Comparison of ENCODE assay signal across 19 cellular contexts in the genomic region with DNA sequence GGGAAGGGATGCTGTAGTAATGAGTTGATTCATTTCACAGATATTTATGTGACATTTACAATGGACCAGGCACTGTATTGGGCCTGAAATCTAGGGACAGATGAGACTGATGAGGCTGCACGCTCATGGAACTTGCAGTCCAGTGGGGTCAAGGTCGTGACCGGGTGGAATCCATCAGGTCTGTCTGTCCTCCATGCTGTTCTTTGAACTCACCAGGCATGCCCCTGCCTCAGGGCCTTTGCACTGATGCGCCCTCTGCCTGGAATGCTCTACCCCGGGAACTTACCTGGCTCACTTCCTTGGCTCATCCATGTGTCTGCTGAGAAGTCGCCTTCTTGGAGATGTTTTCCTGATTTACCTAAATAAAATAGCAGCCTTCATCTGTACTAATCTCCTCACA.
DNase-seq lines count a peak whose midpoint lies in the region; ATAC-seq, FAIRE-seq and TF ChIP-seq lines count a peak whose summit lies in the region.
"Had no signal": no experiment of that assay in that cellular context is flagged by ENCODE, and none has a peak within 500 bp of the region (broad histone marks: within the 10 kb centered on the region; RNA-seq: fewer than 3 reads in every experiment).

No MANE protein-coding gene starts in this region.

- H4K20me1 ChIP-seq in K562 (replicated peaks; ENCODE audit: control insufficient read depth, insufficient read depth, low read length) (no peaks in the 10 kb centered on the region), osteoblast (ENCODE audit: insufficient read depth, low read length) (no peaks in the 10 kb centered on the region)

- no peaks in the 10 kb centered on the region for H3K4me1 Mint-ChIP-seq in osteocyte (ENCODE audit: unreplicated experiment)

- in situ Hi-C loops in K562 (cut with MboI) = no loop called here

- TF ChIP-seq POLR2A in K562 (conservative IDR thresholded peaks at IDR 0.05) = no peak

- no peak for TF ChIP-seq CTCF in HEK293 (tag by site-specific recombination; IDR thresholded peaks at IDR 0.05)
- no peak for TF ChIP-seq CTCF in K562 (IDR thresholded peaks at IDR 0.05 in 2 of 3, conservative IDR thresholded peaks at IDR 0.05 in 1 of 3; ENCODE audit: insufficient read depth in 2 of 3, low read depth in 1 of 3, low read length in 3 of 3)
- no peak for TF ChIP-seq CTCF in osteocyte (IDR thresholded peaks at IDR 0.05)
- no peak for TF ChIP-seq CTCF in foreskin keratinocyte (conservative IDR thresholded peaks at IDR 0.05)
- TF ChIP-seq CTCF in osteoblast (IDR thresholded peaks at IDR 0.05; ENCODE audit: extremely low read depth, low read depth, low read length) = no peak

- no TSS peak for BruUV-seq in K562 (replicated peaks; lab: Mats Ljungman, UMichigan)

- no peaks in the 10 kb centered on the region for H3K36me3 Mint-ChIP-seq in osteocyte (ENCODE audit: unreplicated experiment)
- H3K36me3 Mint-ChIP-seq: CD4-positive, alpha-beta memory T cell had no signal

- POLR2A ChIA-PET in HEK293 (lab: Yijun Ruan, JAX) = no interaction called here
- POLR2A ChIA-PET in K562 (lab: Yijun Ruan, JAX) = no interaction called here

- H3K9me3 ChIP-seq in HEK293 (ENCODE audit: control insufficient read depth, insufficient read depth, low read depth, low read length) = no peaks in the 10 kb centered on the region
- H3K9me3 ChIP-seq in K562 (replicated peaks; ENCODE audit: control insufficient read depth, insufficient read depth, low read depth, low read length) = no peaks in the 10 kb centered on the region
- no peaks in the 10 kb centered on the region for H3K9me3 ChIP-seq in osteoblast (ENCODE audit: low read depth, low read length)
- H3K9me3 ChIP-seq: HAP-1 had no signal

- WGBS in K562 (ENCODE audit: insufficient coverage, low coverage, missing lambda C conversion rate) = 1% methylated on average over 6 of the region's 6 CpGs

- H3K27me3 ChIP-seq in K562 (ENCODE audit: control insufficient read depth in 2 of 2, insufficient read depth in 2 of 2, low read length in 2 of 2) (peaks cover 2 to 11% of the 10 kb centered on the region in 2 experiments; a peak in 3 of 5 replicates), foreskin keratinocyte (no peaks in the 10 kb centered on the region), osteoblast (ENCODE audit: insufficient read depth, low read length) (no peaks in the 10 kb centered on the region)

- H3K4me2 ChIP-seq in K562 (ENCODE audit: insufficient read depth, low read length) = no peak overlapping the region
- H3K4me2 ChIP-seq in osteoblast (ENCODE audit: insufficient read depth, low read length) = no peak overlapping the region

- H3K9me3 Mint-ChIP-seq in osteocyte (ENCODE audit: unreplicated experiment) = peaks cover 28% of the 10 kb centered on the region

- H2AFZ ChIP-seq in K562 (ENCODE audit: low read depth, low read length) = no peak overlapping the region
- no peak overlapping the region for H2AFZ ChIP-seq in osteoblast (ENCODE audit: low read length)

- no peaks in the 10 kb centered on the region for H3K4me1 ChIP-seq in HEK293 (ENCODE audit: control insufficient read depth, insufficient read depth, low read length)
- no peaks in the 10 kb centered on the region for H3K4me1 ChIP-seq in K562 (replicated peaks in 1 of 2; ENCODE audit: control insufficient read depth in 2 of 2, insufficient read depth in 2 of 2, low read length in 2 of 2)
- no peaks in the 10 kb centered on the region for H3K4me1 ChIP-seq in foreskin keratinocyte
- H3K4me1 ChIP-seq in osteoblast (ENCODE audit: insufficient read depth, low read length) = no peaks in the 10 kb centered on the region
- H3K4me1 ChIP-seq: HAP-1 had no signal

- H3K27ac ChIP-seq in HEK293 (ENCODE audit: extremely low read depth, low read depth, low read length) (no peak overlapping the region), K562 (ENCODE audit: extremely low read depth, low read depth, low read length) (no peak overlapping the region), foreskin keratinocyte (no peak overlapping the region), osteoblast (ENCODE audit: low read depth, low read length) (no peak overlapping the region)

- H3K36me3 ChIP-seq in HEK293 (ENCODE audit: control insufficient read depth in 2 of 2, insufficient read depth in 1 of 2, low read length in 2 of 2) = no peaks in the 10 kb centered on the region
- no peaks in the 10 kb centered on the region for H3K36me3 ChIP-seq in K562 (ENCODE audit: control insufficient read depth, insufficient read depth, low read length)
- H3K36me3 ChIP-seq in osteoblast (ENCODE audit: insufficient read depth, low read length) = no peaks in the 10 kb centered on the region
- H3K36me3 ChIP-seq: HAP-1 had no signal

- H3K27me3 Mint-ChIP-seq in osteocyte (ENCODE audit: unreplicated experiment) = no peaks in the 10 kb centered on the region

- H3K79me2 ChIP-seq in K562 (ENCODE audit: control insufficient read depth, insufficient read depth, low read length) = no peaks in the 10 kb centered on the region
- no peaks in the 10 kb centered on the region for H3K79me2 ChIP-seq in osteoblast (ENCODE audit: insufficient read depth, low read length)

- no peaks in the 10 kb centered on the region for H3K9me1 ChIP-seq in K562 (ENCODE audit: control insufficient read depth, insufficient read depth, low read length)

- FAIRE-seq in K562 (lab: Jason Lieb, UNC) = no peak
- FAIRE-seq: GM12891, GM18507, H54 had no signal

- intact Hi-C loops in K562 (cut with micrococcal nuclease) = no loop called here

- H3K9ac ChIP-seq in K562 (ENCODE audit: insufficient read depth in 1 of 2, low read depth in 2 of 2, low read length in 2 of 2) = no peak overlapping the region

- ATAC-seq in K562 (no peak), foreskin keratinocyte (no peak)

- no peak for TF ChIP-seq EP300 in K562 (IDR thresholded peaks at IDR 0.05; ENCODE audit: low read length)

- no peak overlapping the region for H3K4me3 Mint-ChIP-seq in osteocyte (ENCODE audit: unreplicated experiment)
- H3K4me3 Mint-ChIP-seq: CD4-positive, alpha-beta memory T cell had no signal

- no peak for TF ChIP-seq RAD21 in K562 (CRISPR knock-in tag; conservative IDR thresholded peaks at IDR 0.05 in 1 of 2, IDR thresholded peaks at IDR 0.05 in 1 of 2)

- CTCF ChIA-PET in HEK293 (lab: Yijun Ruan, JAX) = no interaction called here
- CTCF ChIA-PET in K562 (lab: Yijun Ruan, JAX; ENCODE audit: low intra/inter-chr PET ratio) = no interaction called here

- DNase-seq in K562 (ENCODE audit: extremely low read depth in 1 of 4, low spot score in 3 of 4) (no peak), islet precursor cell (peak; percentile 42), osteocyte (ENCODE audit: extremely low spot score, unreplicated experiment) (peak; percentile 53), foreskin keratinocyte (no peak), mesenteric fat pad (ENCODE audit: low spot score) (no peak), osteoblast (ENCODE audit: insufficient read length, low spot score, missing footprints) (no peak)
- DNase-seq: C1 segment of cervical spinal cord; Calu3; CD4-positive, alpha-beta memory T cell; COR-L47; DMS53; DMS79 treated with DMSO at 0.1 percent for 48 hours; GF-D8; GOT3 had no signal

- H3K4me3 ChIP-seq in HEK293 (ENCODE audit: low read depth, low read length) (no peak overlapping the region), K562 (no peak overlapping the region), osteoblast (ENCODE audit: insufficient read depth, low read length) (no peak overlapping the region)
- H3K4me3 ChIP-seq: HAP-1 had no signal

- no peak overlapping the region for H3K27ac Mint-ChIP-seq in osteocyte (ENCODE audit: unreplicated experiment)

TF ChIP-seq in HEK293, 187 proteins besides CTCF, POLR2A, EP300 and RAD21:
- TF ChIP-seq ZNF623 (tag by site-specific recombination; IDR thresholded peaks at IDR 0.05) (peak; percentile 47), HOXA7 (CRISPR knock-in tag; IDR thresholded peaks at IDR 0.05; ENCODE audit: borderline replicate concordance) (no peak)

TF ChIP-seq in K562, 482 proteins besides CTCF, POLR2A, EP300 and RAD21 (continues in another document):
- TF ChIP-seq CREB3 (tag; conservative IDR thresholded peaks at IDR 0.05; ENCODE audit: low read depth) = no peak
- TF ChIP-seq RBM25 (IDR thresholded peaks at IDR 0.05; ENCODE audit: low read depth, low read length, severe bottlenecking) = peak; percentile 13
- TF ChIP-seq FOXA3 (CRISPR knock-in tag; conservative IDR thresholded peaks at IDR 0.05 in 1 of 2, IDR thresholded peaks at IDR 0.05 in 1 of 2) = no peak

Comparison
In these comparisons a context has a peak if more than half of its experiments do, and no peak if none do; other contexts are left out.
1. DNase-seq: peak in islet precursor cell (single experiment) and osteocyte (single experiment); none in K562 (0 of 4), foreskin keratinocyte (0 of 2), mesenteric fat pad (single experiment) and osteoblast (single experiment).